In genomic region chr9:121333950-121334773, GRCh38 we compare ENCODE assay signal across 12 cellular contexts. TPM values are rescaled to one million over a fixed set of nuclear protein-coding genes. Genes with fewer than 3 reads are reported as not detected.
DNase-seq lines count a peak whose midpoint lies in the region; ATAC-seq and TF ChIP-seq lines count a peak whose summit lies in the region.
"Had no signal": no experiment of that assay in that cellular context is flagged by ENCODE, and none has a peak within 500 bp of the region (broad histone marks: within the 10 kb centered on the region; RNA-seq: fewer than 3 reads in every experiment).

No MANE protein-coding gene starts in this region.

- H3K4me1 ChIP-seq in ascending aorta = peaks cover 7 to 30% of the 10 kb centered on the region in 2 donors
- H3K4me1 ChIP-seq in gastroesophageal sphincter = peaks cover 0 to 65% (median 6%) of the 10 kb centered on the region in 3 donors
- H3K4me1 ChIP-seq in prostate gland (replicated peaks) = no peaks in the 10 kb centered on the region
- peaks cover 0 to 4% of the 10 kb centered on the region in 2 donors for H3K4me1 ChIP-seq in aorta (ENCODE audit: control insufficient read depth in 1 of 2, insufficient read depth in 2 of 2, low read length in 2 of 2)

- H3K27ac ChIP-seq in ascending aorta = peak overlapping the region; percentile 72 to 98
- peak overlapping the region in 3 of 4 donors; percentile 64 to 96 (median 90) for H3K27ac ChIP-seq in gastroesophageal sphincter
- H3K27ac ChIP-seq in prostate gland = peak overlapping the region; percentile 46 to 69
- H3K27ac ChIP-seq in aorta (ENCODE audit: low read depth in 1 of 2, low read length in 2 of 2) = peak overlapping the region in 1 of 2 donors; percentile 14

- H3K9me3 ChIP-seq in ascending aorta = no peaks in the 10 kb centered on the region
- H3K9me3 ChIP-seq in gastroesophageal sphincter = no peaks in the 10 kb centered on the region
- H3K9me3 ChIP-seq in prostate gland = no peaks in the 10 kb centered on the region
- H3K9me3 ChIP-seq in aorta (ENCODE audit: control insufficient read depth, low read length) = no peaks in the 10 kb centered on the region

- TF ChIP-seq EP300 in gastroesophageal sphincter (IDR thresholded peaks at IDR 0.05) = no peak

- TF ChIP-seq POLR2A in gastroesophageal sphincter (IDR thresholded peaks at IDR 0.05) = no peak
- no peak for TF ChIP-seq POLR2A in prostate gland (IDR thresholded peaks at IDR 0.05)

- H3K27me3 ChIP-seq in ascending aorta (no peaks in the 10 kb centered on the region), gastroesophageal sphincter (no peaks in the 10 kb centered on the region), prostate gland (replicated peaks; ENCODE audit: insufficient read depth) (no peaks in the 10 kb centered on the region), aorta (ENCODE audit: control insufficient read depth in 1 of 2, insufficient read depth in 2 of 2, low read length in 1 of 2) (no peaks in the 10 kb centered on the region)

- WGBS in gastroesophageal sphincter (ENCODE audit: low coverage in 1 of 2), 2 donors = 68 to 100% methylated on average over 1 to 6 of the region's 8 CpGs
- WGBS in prostate gland = 64% methylated on average over 8 of the region's 8 CpGs
- 71 to 80% methylated on average over 8 of the region's 8 CpGs for WGBS in aorta, 2 donors

- H3K36me3 ChIP-seq in ascending aorta = peaks cover 71 to 84% of the 10 kb centered on the region in 2 donors
- peaks cover 0 to 98% of the 10 kb centered on the region in 2 donors for H3K36me3 ChIP-seq in gastroesophageal sphincter
- H3K36me3 ChIP-seq in prostate gland = peaks cover 4 to 17% of the 10 kb centered on the region in 2 donors
- H3K36me3 ChIP-seq in aorta (ENCODE audit: control insufficient read depth in 1 of 2, insufficient read depth in 2 of 2, low read length in 1 of 2) = peaks cover 7 to 15% of the 10 kb centered on the region in 2 donors

- ATAC-seq in gastroesophageal sphincter (peak; percentile 11), aorta (ENCODE audit: low FRiP score) (peak; percentile 14), GM19351 (IDR thresholded peaks at IDR 0.05; ENCODE audit: unreplicated experiment) (no peak)

- H3K4me3 ChIP-seq in ascending aorta (no peak overlapping the region), gastroesophageal sphincter (no peak overlapping the region), prostate gland (no peak overlapping the region), aorta (ENCODE audit: low read length in 2 of 2) (no peak overlapping the region)

- intact Hi-C loops in ascending aorta (cut with DNase I) = no loop called here
- intact Hi-C loops in prostate gland (cut with DNase I) = no loop called here
- intact Hi-C loops in aorta (cut with DNase I) = no loop called here
- intact Hi-C loops in head of caudate nucleus (cut with DNase I) = no loop called here

- TF ChIP-seq CTCF in ascending aorta (IDR thresholded peaks at IDR 0.05) (no peak), gastroesophageal sphincter (IDR thresholded peaks at IDR 0.05) (no peak), prostate gland (IDR thresholded peaks at IDR 0.05) (no peak)

- DNase-seq in ascending aorta (ENCODE audit: low spot score in 2 of 2) = no peak
- DNase-seq in prostate gland (ENCODE audit: low spot score) = no peak
- no peak for DNase-seq in aorta
- no peak for DNase-seq in head of caudate nucleus
- DNase-seq in LoVo (ENCODE audit: low spot score) = no peak
- DNase-seq: activated CD4-positive, alpha-beta T cell treated with anti-CD3 and anti-CD28 coated beads, Interleukin-2, amount 50 U/mL, for 4 hours; activated naive CD4-positive, alpha-beta T cell; CD8-positive, alpha-beta memory T cell; central memory CD4-positive, alpha-beta T cell; NCI-H1436 had no signal

RNA-seq across cellular contexts. Expression of gene STOM, which starts 35.9 kb away (rescaled TPM):
- total RNA-seq in ascending aorta = 306 TPM
- 100 to 1,000 TPM; 293 to 539 (median 457) TPM for total RNA-seq in gastroesophageal sphincter
- 10 to 100 TPM; 64.3 to 85.1 TPM for total RNA-seq in prostate gland
- total RNA-seq in aorta = 100 to 1,000 TPM; 375 to 384 TPM
- 100 to 1,000 TPM in 1 of 2 donors, 10 to 100 TPM in 1; 80.0 to 115 TPM for polyA plus RNA-seq in aorta
